8 cellular contexts compared by ENCODE assay signal in genomic region chr1:243343970-243344749, GRCh38.
DNase-seq lines count a peak whose midpoint lies in the region; ATAC-seq, FAIRE-seq and TF ChIP-seq lines count a peak whose summit lies in the region.

No MANE protein-coding gene starts in this region.

- no peaks in the 10 kb centered on the region for H4K20me1 ChIP-seq in K562 (replicated peaks; ENCODE audit: control insufficient read depth, insufficient read depth, low read length)

- POLR2A ChIA-PET in K562 (lab: Yijun Ruan, JAX) = interaction anchor here (1.0 kb wide), 1 partner anchor 17 kb away, joined by 3 read pairs; no protein-coding TSS in a partner anchor

- no peak overlapping the region for H3K4me3 ChIP-seq in cardiac muscle cell
- H3K4me3 ChIP-seq in K562 = no peak overlapping the region

- H3K27ac ChIP-seq in cardiac muscle cell = no peak overlapping the region
- no peak overlapping the region for H3K27ac ChIP-seq in K562 (ENCODE audit: extremely low read depth, low read depth, low read length)

- H3K9me3 ChIP-seq in cardiac muscle cell (ENCODE audit: low read depth) = no peaks in the 10 kb centered on the region
- H3K9me3 ChIP-seq in K562 (replicated peaks; ENCODE audit: control insufficient read depth, insufficient read depth, low read depth, low read length) = no peaks in the 10 kb centered on the region

- TF ChIP-seq CTCF in cardiac muscle cell (IDR thresholded peaks at IDR 0.05; ENCODE audit: low read depth, low read length) (peak; percentile 55), K562 (IDR thresholded peaks at IDR 0.05 in 2 of 3, conservative IDR thresholded peaks at IDR 0.05 in 1 of 3; ENCODE audit: insufficient read depth in 2 of 3, low read depth in 1 of 3, low read length in 3 of 3) (peak; percentile 58 to 86 (median 66); a peak in 5 of 6 replicates)

- DNase-seq in cardiac muscle cell (ENCODE audit: low read depth in 1 of 2, low spot score in 1 of 2) (peak; percentile 61 to 73), Right ventricle myocardium inferior (ENCODE audit: missing footprints) (no peak), NCI-H510A (lab: John Stamatoyannopoulos, UW) (peak; percentile 22), K562 (ENCODE audit: extremely low read depth in 1 of 4, low spot score in 3 of 4) (peak; percentile 53 to 61 (median 56)), left kidney (ENCODE audit: low read depth, low spot score) (peak; percentile 69), epidermal melanocyte (ENCODE audit: insufficient read length, low spot score) (no peak)
- DNase-seq in stimulated activated CD4-positive, alpha-beta T cell treated with anti-CD3 and anti-CD28 coated beads, Interleukin-1b, Interleukin-23, amount 100 ng/mL, for 48 hours = no peak

- TF ChIP-seq POLR2A in K562 (conservative IDR thresholded peaks at IDR 0.05) = no peak

- no TSS peak for BruUV-seq in K562 (replicated peaks; lab: Mats Ljungman, UMichigan)

- CTCF ChIA-PET in K562 (lab: Yijun Ruan, JAX; ENCODE audit: low intra/inter-chr PET ratio) = interaction anchor here (0.6 to 4.2 kb wide), 8 partner anchors 15 to 1453 kb away, joined by 3 to 37 read pairs (median 5); no protein-coding TSS in a partner anchor

- WGBS in K562 (ENCODE audit: insufficient coverage, low coverage, missing lambda C conversion rate) = 41% methylated on average over 3 of the region's 3 CpGs

- TF ChIP-seq RAD21 in K562 (CRISPR knock-in tag; conservative IDR thresholded peaks at IDR 0.05 in 1 of 2, IDR thresholded peaks at IDR 0.05 in 1 of 2) = peak; percentile 85 to 88

- H3K4me1 ChIP-seq in cardiac muscle cell (ENCODE audit: low read depth) (no peaks in the 10 kb centered on the region), K562 (replicated peaks in 1 of 2; ENCODE audit: control insufficient read depth in 2 of 2, insufficient read depth in 2 of 2, low read length in 2 of 2) (no peaks in the 10 kb centered on the region)

- no peak overlapping the region for H2AFZ ChIP-seq in K562 (ENCODE audit: low read depth, low read length)

- H3K27me3 ChIP-seq in cardiac muscle cell = no peaks in the 10 kb centered on the region
- no peaks in the 10 kb centered on the region for H3K27me3 ChIP-seq in K562 (ENCODE audit: control insufficient read depth in 2 of 2, insufficient read depth in 2 of 2, low read length in 2 of 2)

- H3K36me3 ChIP-seq in cardiac muscle cell (peaks cover 7% of the 10 kb centered on the region), K562 (ENCODE audit: control insufficient read depth, insufficient read depth, low read length) (peaks cover 2% of the 10 kb centered on the region; the same call in 1 of the 3 replicates)

- H3K4me2 ChIP-seq in K562 (ENCODE audit: insufficient read depth, low read length) = no peak overlapping the region

- in situ Hi-C loops in K562 (cut with MboI) = loop anchor here (5.0 to 25.0 kb wide), 2 partner anchors 403 to 507 kb away; no protein-coding TSS in a partner anchor

- H3K9me1 ChIP-seq in K562 (ENCODE audit: control insufficient read depth, insufficient read depth, low read length) = no peaks in the 10 kb centered on the region

- intact Hi-C loops in Right ventricle myocardium inferior (cut with DNase I) = loop anchor here (1.0 to 5.0 kb wide), 2 partner anchors 403 to 929 kb away; no protein-coding TSS in a partner anchor
- intact Hi-C loops in K562 (cut with micrococcal nuclease) = loop anchor here (1.0 to 5.0 kb wide), 6 partner anchors 65 to 929 kb away; no protein-coding TSS in a partner anchor

- H3K79me2 ChIP-seq in K562 (ENCODE audit: control insufficient read depth, insufficient read depth, low read length) = no peaks in the 10 kb centered on the region

- TF ChIP-seq EP300 in K562 (IDR thresholded peaks at IDR 0.05; ENCODE audit: low read length) = no peak

- no peak overlapping the region for H3K9ac ChIP-seq in K562 (ENCODE audit: insufficient read depth in 1 of 2, low read depth in 2 of 2, low read length in 2 of 2)

- ATAC-seq in Right ventricle myocardium inferior (no peak), HG03460 (IDR thresholded peaks at IDR 0.05; ENCODE audit: unreplicated experiment) (peak; percentile 59), K562 (peak; percentile 71)

- peak; percentile 65 for FAIRE-seq in K562 (lab: Jason Lieb, UNC)

TF ChIP-seq in K562, 482 proteins besides CTCF, POLR2A, EP300 and RAD21 (continues in another document):
- TF ChIP-seq STAT6 (CRISPR knock-in tag; IDR thresholded peaks at IDR 0.05) (no peak), ZNF384 (IDR thresholded peaks at IDR 0.05; ENCODE audit: low read depth, low read length) (peak; percentile 14; the same call in 1 of the 2 replicates), MAFG (tag; conservative IDR thresholded peaks at IDR 0.05) (no peak), ZEB2 (IDR thresholded peaks at IDR 0.05) (0 out of 2 replicates have a peak, but pooled peaks have one; percentile 20), SREBF2 (CRISPR knock-in tag; IDR thresholded peaks at IDR 0.05) (no peak)
- TF ChIP-seq, protein P1, sequence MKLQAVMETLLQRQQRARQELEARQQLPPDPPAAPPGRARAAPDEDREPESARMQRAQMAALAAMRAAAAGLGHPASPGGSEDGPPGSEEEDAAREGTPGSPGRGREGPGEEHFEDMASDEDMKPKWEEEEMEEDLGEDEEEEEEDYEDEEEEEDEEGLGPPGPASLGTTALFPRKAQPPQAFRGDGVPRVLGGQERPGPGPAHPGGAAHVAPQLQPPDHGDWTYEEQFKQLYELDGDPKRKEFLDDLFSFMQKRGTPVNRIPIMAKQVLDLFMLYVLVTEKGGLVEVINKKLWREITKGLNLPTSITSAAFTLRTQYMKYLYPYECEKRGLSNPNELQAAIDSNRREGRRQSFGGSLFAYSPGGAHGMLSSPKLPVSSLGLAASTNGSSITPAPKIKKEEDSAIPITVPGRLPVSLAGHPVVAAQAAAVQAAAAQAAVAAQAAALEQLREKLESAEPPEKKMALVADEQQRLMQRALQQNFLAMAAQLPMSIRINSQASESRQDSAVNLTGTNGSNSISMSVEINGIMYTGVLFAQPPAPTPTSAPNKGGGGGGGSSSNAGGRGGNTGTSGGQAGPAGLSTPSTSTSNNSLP (IDR thresholded peaks at IDR 0.05; ENCODE audit: borderline replicate concordance, low read depth, low read length) = peak; percentile 32; the same call in 1 of the 2 replicates
- TF ChIP-seq, protein P2, sequence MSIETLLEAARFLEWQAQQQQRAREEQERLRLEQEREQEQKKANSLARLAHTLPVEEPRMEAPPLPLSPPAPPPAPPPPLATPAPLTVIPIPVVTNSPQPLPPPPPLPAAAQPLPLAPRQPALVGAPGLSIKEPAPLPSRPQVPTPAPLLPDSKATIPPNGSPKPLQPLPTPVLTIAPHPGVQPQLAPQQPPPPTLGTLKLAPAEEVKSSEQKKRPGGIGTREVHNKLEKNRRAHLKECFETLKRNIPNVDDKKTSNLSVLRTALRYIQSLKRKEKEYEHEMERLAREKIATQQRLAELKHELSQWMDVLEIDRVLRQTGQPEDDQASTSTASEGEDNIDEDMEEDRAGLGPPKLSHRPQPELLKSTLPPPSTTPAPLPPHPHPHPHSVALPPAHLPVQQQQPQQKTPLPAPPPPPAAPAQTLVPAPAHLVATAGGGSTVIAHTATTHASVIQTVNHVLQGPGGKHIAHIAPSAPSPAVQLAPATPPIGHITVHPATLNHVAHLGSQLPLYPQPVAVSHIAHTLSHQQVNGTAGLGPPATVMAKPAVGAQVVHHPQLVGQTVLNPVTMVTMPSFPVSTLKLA (conservative IDR thresholded peaks at IDR 0.05) = no peak

Comparison
In these comparisons a context has a peak if more than half of its experiments do, and no peak if none do; other contexts are left out.
1. DNase-seq: peak in cardiac muscle cell (2 of 2), NCI-H510A (single experiment), K562 (4 of 4) and left kidney (single experiment); none in Right ventricle myocardium inferior (single experiment), epidermal melanocyte (single experiment) and stimulated activated CD4-positive, alpha-beta T cell treated with anti-CD3 and anti-CD28 coated beads, Interleukin-1b, Interleukin-23, amount 100 ng/mL, for 48 hours (single experiment).